Comparison of ENCODE assay signal across 18 cellular contexts in genomic region chr12:6618483-6618882, GRCh38. TPM values are rescaled to one million over a fixed set of nuclear protein-coding genes. Genes with fewer than 3 reads are reported as not detected.
A peak's percentile ranks its signal among the peaks of the same experiment; 100 is the strongest.
DNase-seq lines count a peak whose midpoint lies in the region; ATAC-seq, FAIRE-seq and TF ChIP-seq lines count a peak whose summit lies in the region.
"Had no signal": no experiment of that assay in that cellular context is flagged by ENCODE, and none has a peak within 500 bp of the region (broad histone marks: within the 10 kb centered on the region; RNA-seq: fewer than 3 reads in every experiment).

No MANE protein-coding gene starts in this region.

- DNase-seq in natural killer cell (no peak), OCI-M1 (lab: John Stamatoyannopoulos, UW) (peak; percentile 51), endothelial cell of umbilical vein (ENCODE audit: low read depth, low spot score) (no peak), globus pallidus (ENCODE audit: low spot score) (no peak), hypothalamus (lab: John Stamatoyannopoulos, UW) (no peak), SHP77 treated with DMSO at 0.1 percent for 48 hours (lab: John Stamatoyannopoulos, UW) (no peak)
- no peak for DNase-seq in natural killer cell treated with Interleukin-12 subunit alpha and Interleukin-12 subunit beta and Interleukin-15 and Interleukin-18, amount 100 ng/mL, for 72 hours (ENCODE audit: low spot score)
- no peak for DNase-seq in activated CD4-positive, alpha-beta T cell treated with anti-CD3 and anti-CD28 coated beads for 1 hour
- DNase-seq: activated CD4-positive, alpha-beta T cell treated with anti-CD3 and anti-CD28 coated beads, Interleukin-2, amount 10 ng/mL, durations not matched to agents 24 days and 14 days; H7; left cardiac atrium; ovary; Right ventricle myocardium superior; stimulated activated CD4-positive, alpha-beta T cell treated with anti-CD3 and anti-CD28 coated beads, Interleukin-12 subunit alpha, Interleukin-12 subunit beta, amount 100 ng/mL, for 4 hours; upper lobe of right lung had no signal

- peak overlapping the region; percentile 27 to 45 for H3K27ac Mint-ChIP-seq in natural killer cell
- peak overlapping the region in 1 of 2 donors; percentile 7 for H3K27ac Mint-ChIP-seq in natural killer cell treated with Interleukin-12 subunit alpha and Interleukin-12 subunit beta and Interleukin-15 and Interleukin-18, amount 100 ng/mL, for 72 hours
- H3K27ac Mint-ChIP-seq: activated CD4-positive, alpha-beta T cell treated with anti-CD3 and anti-CD28 coated beads, Interleukin-2, amount 10 ng/mL, durations not matched to agents 24 days and 14 days had no signal

- H3K36me3 Mint-ChIP-seq in natural killer cell: peaks cover 7% of the 10 kb centered on the region
- H3K36me3 Mint-ChIP-seq in natural killer cell treated with Interleukin-12 subunit alpha and Interleukin-12 subunit beta and Interleukin-15 and Interleukin-18, amount 100 ng/mL, for 72 hours: no peaks in the 10 kb centered on the region

- H3K79me2 ChIP-seq in endothelial cell of umbilical vein (ENCODE audit: control insufficient read depth, insufficient read depth, low read length): no peaks in the 10 kb centered on the region

- no peak for FAIRE-seq in endothelial cell of umbilical vein (lab: Jason Lieb, UNC)

- POLR2A ChIA-PET in endothelial cell of umbilical vein (lab: Charles Lee): no interaction called here

- intact Hi-C loops in natural killer cell (cut with micrococcal nuclease) (no loop called here), endothelial cell of umbilical vein (cut with micrococcal nuclease) (loop anchor here (1.0 to 10.0 kb wide), 2 partner anchors 29 to 1016 kb away; partner anchors contain the start of gene ACRBP)

- no TSS peak for BruUV-seq in endothelial cell of umbilical vein (replicated peaks; lab: Mats Ljungman, UMichigan)

- H3K9me1 ChIP-seq in endothelial cell of umbilical vein (replicated peaks; ENCODE audit: control insufficient read depth, extremely low read depth, insufficient read depth, low read length): no peaks in the 10 kb centered on the region

- no peaks in the 10 kb centered on the region for H3K27me3 Mint-ChIP-seq in natural killer cell (ENCODE audit: low read depth in 2 of 2)
- H3K27me3 Mint-ChIP-seq in natural killer cell treated with Interleukin-12 subunit alpha and Interleukin-12 subunit beta and Interleukin-15 and Interleukin-18, amount 100 ng/mL, for 72 hours: no peaks in the 10 kb centered on the region
- H3K27me3 Mint-ChIP-seq: activated CD4-positive, alpha-beta T cell treated with anti-CD3 and anti-CD28 coated beads, Interleukin-2, amount 10 ng/mL, durations not matched to agents 24 days and 14 days had no signal

- H3K27me3 ChIP-seq in endothelial cell of umbilical vein (ENCODE audit: control insufficient read depth in 2 of 2, insufficient read depth in 2 of 2, low read length in 2 of 2): no peaks in the 10 kb centered on the region
- H3K27me3 ChIP-seq: brain microvascular endothelial cell, ovary, upper lobe of right lung had no signal

- H3K36me3 ChIP-seq in endothelial cell of umbilical vein (ENCODE audit: control insufficient read depth in 2 of 2, extremely low read depth in 1 of 2, insufficient read depth in 2 of 2, low read length in 2 of 2): no peaks in the 10 kb centered on the region
- H3K36me3 ChIP-seq: brain microvascular endothelial cell, ovary, upper lobe of right lung had no signal

- no peaks in the 10 kb centered on the region for H3K9me3 Mint-ChIP-seq in natural killer cell
- H3K9me3 Mint-ChIP-seq in natural killer cell treated with Interleukin-12 subunit alpha and Interleukin-12 subunit beta and Interleukin-15 and Interleukin-18, amount 100 ng/mL, for 72 hours: no peaks in the 10 kb centered on the region
- H3K9me3 Mint-ChIP-seq: activated CD4-positive, alpha-beta T cell treated with anti-CD3 and anti-CD28 coated beads, Interleukin-2, amount 10 ng/mL, durations not matched to agents 24 days and 14 days had no signal

- peaks cover 16 to 42% of the 10 kb centered on the region in 2 donors for H3K4me1 Mint-ChIP-seq in natural killer cell
- H3K4me1 Mint-ChIP-seq in natural killer cell treated with Interleukin-12 subunit alpha and Interleukin-12 subunit beta and Interleukin-15 and Interleukin-18, amount 100 ng/mL, for 72 hours (ENCODE audit: low read depth in 2 of 2): peaks cover 16 to 23% of the 10 kb centered on the region in 2 donors

- H3K27ac ChIP-seq in endothelial cell of umbilical vein (ENCODE audit: insufficient read depth, low read depth, low read length): no peak overlapping the region
- H3K27ac ChIP-seq: brain microvascular endothelial cell, C4-2B, ovary, upper lobe of right lung had no signal

- no peaks in the 10 kb centered on the region for H3K9me3 ChIP-seq in endothelial cell of umbilical vein (replicated peaks; ENCODE audit: control insufficient read depth, insufficient read depth, low read length)
- H3K9me3 ChIP-seq: ovary, upper lobe of right lung had no signal

- no peak for TF ChIP-seq CTCF in natural killer cell (IDR thresholded peaks at IDR 0.05)
- TF ChIP-seq CTCF in endothelial cell of umbilical vein (IDR thresholded peaks at IDR 0.05; ENCODE audit: extremely low read depth in 1 of 2, insufficient read depth in 1 of 2, low read depth in 1 of 2, low read length in 2 of 2): no peak

- no peaks in the 10 kb centered on the region for H3K4me1 ChIP-seq in endothelial cell of umbilical vein (ENCODE audit: control insufficient read depth, extremely low read depth, insufficient read depth, low read length)

- no peak overlapping the region for H3K4me3 ChIP-seq in endothelial cell of umbilical vein (replicated peaks in 1 of 3; ENCODE audit: insufficient read depth in 1 of 3, low read depth in 1 of 3, low read length in 3 of 3)
- H3K4me3 ChIP-seq: ovary, upper lobe of right lung had no signal

- H3K4me2 ChIP-seq in endothelial cell of umbilical vein (ENCODE audit: insufficient read depth, low read length): no peak overlapping the region

- no peak overlapping the region for H3K4me3 Mint-ChIP-seq in natural killer cell
- H3K4me3 Mint-ChIP-seq in natural killer cell treated with Interleukin-12 subunit alpha and Interleukin-12 subunit beta and Interleukin-15 and Interleukin-18, amount 100 ng/mL, for 72 hours: no peak overlapping the region
- H3K4me3 Mint-ChIP-seq: activated CD4-positive, alpha-beta T cell treated with anti-CD3 and anti-CD28 coated beads, Interleukin-2, amount 10 ng/mL, durations not matched to agents 24 days and 14 days had no signal

- H2AFZ ChIP-seq in endothelial cell of umbilical vein (ENCODE audit: low read depth, low read length): no peak overlapping the region

- CTCF ChIA-PET in endothelial cell of umbilical vein (lab: Charles Lee): interaction anchor here (0.6 to 4.8 kb wide), 11 partner anchors 9 to 206 kb away, joined by 3 to 63 read pairs (median 5); partner anchors contain the start of gene ZNF384

- dilution Hi-C loops in endothelial cell of umbilical vein (cut with MboI; ENCODE audit: extremely low pct_ligation_motif_present, low sequenced_read_pairs): no loop called here

- no peak for TF ChIP-seq POLR2A in endothelial cell of umbilical vein (IDR thresholded peaks at IDR 0.05; ENCODE audit: low read depth, low read length)

- no peaks in the 10 kb centered on the region for H4K20me1 ChIP-seq in endothelial cell of umbilical vein (replicated peaks; ENCODE audit: control insufficient read depth, extremely low read depth, insufficient read depth, low read length)

- no peak for ATAC-seq in natural killer cell
- ATAC-seq in natural killer cell treated with Interleukin-12 subunit alpha and Interleukin-12 subunit beta and Interleukin-15 and Interleukin-18, amount 100 ng/mL, for 72 hours: no peak

- H3K9ac ChIP-seq in endothelial cell of umbilical vein (replicated peaks; ENCODE audit: extremely low read depth, insufficient read depth, low read length): no peak overlapping the region

RNA-seq across cellular contexts. Expression of gene CHD4, which starts 11.3 kb away (rescaled TPM):
- 100 to 1,000 TPM; 568 to 795 (median 658) TPM for total RNA-seq in natural killer cell
- total RNA-seq in natural killer cell treated with Interleukin-12 subunit alpha and Interleukin-12 subunit beta and Interleukin-15 and Interleukin-18, amount 100 ng/mL, for 72 hours: 100 to 1,000 TPM; 239 to 352 TPM
- total RNA-seq in endothelial cell of umbilical vein: 192 and 216 TPM in 2 replicates
- 119 and 127 TPM in 2 replicates for polyA plus RNA-seq in endothelial cell of umbilical vein
- 130 and 131 TPM in 2 replicates for polyA plus RNA-seq in endothelial cell of umbilical vein (2011; cell fraction: cytosol; rRNA removed)
- 178 and 198 TPM in 2 replicates for polyA plus RNA-seq in endothelial cell of umbilical vein (2011; cell fraction: nucleus; rRNA removed)
- polyA plus RNA-seq in endothelial cell of umbilical vein (2012): 108 and 117 TPM in 2 replicates
- 187 and 211 TPM in 2 replicates for polyA minus RNA-seq in endothelial cell of umbilical vein
- polyA minus RNA-seq in endothelial cell of umbilical vein (2011; cell fraction: cytosol; rRNA and poly(A)+ RNA removed): 97.7 TPM
- 83.7 and 90.8 TPM in 2 replicates for polyA minus RNA-seq in endothelial cell of umbilical vein (2011; cell fraction: nucleus; rRNA and poly(A)+ RNA removed)

RNA-seq across cellular contexts. Expression of gene LPAR5, which starts 17.3 kb away (rescaled TPM):
- total RNA-seq in natural killer cell: 10 to 100 TPM in 2 of 3 donors, 1 to 10 TPM in 1; 10.0 to 27.8 (median 17.3) TPM
- 10 to 100 TPM in 1 of 2 donors, 1 to 10 TPM in 1; 5.6 to 10.6 TPM for total RNA-seq in natural killer cell treated with Interleukin-12 subunit alpha and Interleukin-12 subunit beta and Interleukin-15 and Interleukin-18, amount 100 ng/mL, for 72 hours
- not detected in 2 replicates for total RNA-seq in endothelial cell of umbilical vein
- 0.23 and 0.41 TPM in 2 replicates for polyA plus RNA-seq in endothelial cell of umbilical vein
- 0.07 and 0.10 TPM in 2 replicates for polyA plus RNA-seq in endothelial cell of umbilical vein (2011; cell fraction: cytosol; rRNA removed)
- polyA plus RNA-seq in endothelial cell of umbilical vein (2011; cell fraction: nucleus; rRNA removed): 0.08 TPM in 1 of 2 replicates, not detected in the other
- 0.07 TPM in 1 of 2 replicates, not detected in the other for polyA plus RNA-seq in endothelial cell of umbilical vein (2012)
- polyA minus RNA-seq in endothelial cell of umbilical vein: 0.42 and 0.75 TPM in 2 replicates
- 1.7 TPM for polyA minus RNA-seq in endothelial cell of umbilical vein (2011; cell fraction: cytosol; rRNA and poly(A)+ RNA removed)
- polyA minus RNA-seq in endothelial cell of umbilical vein (2011; cell fraction: nucleus; rRNA and poly(A)+ RNA removed): not detected in 2 replicates
- total RNA-seq: fibroblast of lung, H7 had no signal

RNA-seq across cellular contexts. Expression of gene ACRBP, which starts 28.7 kb away (rescaled TPM):
- total RNA-seq in natural killer cell (10 to 100 TPM in 1 of 3 donors, 1 to 10 TPM in 2; 2.1 to 12.2 (median 4.7) TPM), endothelial cell of umbilical vein (0.97 and 1.3 TPM in 2 replicates)
- 1 to 10 TPM in 1 of 2 donors, under 1 TPM in 1; 0.98 to 2.1 TPM for total RNA-seq in natural killer cell treated with Interleukin-12 subunit alpha and Interleukin-12 subunit beta and Interleukin-15 and Interleukin-18, amount 100 ng/mL, for 72 hours
- polyA plus RNA-seq in endothelial cell of umbilical vein: 5.5 and 5.7 TPM in 2 replicates
- polyA plus RNA-seq in endothelial cell of umbilical vein (2011; cell fraction: cytosol; rRNA removed): 2.0 and 3.4 TPM in 2 replicates
- 2.5 and 3.2 TPM in 2 replicates for polyA plus RNA-seq in endothelial cell of umbilical vein (2011; cell fraction: nucleus; rRNA removed)
- polyA plus RNA-seq in endothelial cell of umbilical vein (2012): 0.32 and 0.82 TPM in 2 replicates
- 4.5 and 5.2 TPM in 2 replicates for polyA minus RNA-seq in endothelial cell of umbilical vein
- polyA minus RNA-seq in endothelial cell of umbilical vein (2011; cell fraction: cytosol; rRNA and poly(A)+ RNA removed): not detected
- 1.6 and 1.8 TPM in 2 replicates for polyA minus RNA-seq in endothelial cell of umbilical vein (2011; cell fraction: nucleus; rRNA and poly(A)+ RNA removed)

RNA-seq across cellular contexts. Expression of gene ING4, which starts 44.4 kb away (rescaled TPM):
- total RNA-seq in natural killer cell: 10 to 100 TPM; 29.9 to 40.9 (median 30.2) TPM
- 10 to 100 TPM; 13.0 to 16.7 TPM for total RNA-seq in natural killer cell treated with Interleukin-12 subunit alpha and Interleukin-12 subunit beta and Interleukin-15 and Interleukin-18, amount 100 ng/mL, for 72 hours
- 26.3 and 34.7 TPM in 2 replicates for total RNA-seq in endothelial cell of umbilical vein
- polyA plus RNA-seq in endothelial cell of umbilical vein: 49.6 and 52.0 TPM in 2 replicates
- 60.5 and 62.5 TPM in 2 replicates for polyA plus RNA-seq in endothelial cell of umbilical vein (2011; cell fraction: cytosol; rRNA removed)
- polyA plus RNA-seq in endothelial cell of umbilical vein (2011; cell fraction: nucleus; rRNA removed): 144 and 179 TPM in 2 replicates
- polyA plus RNA-seq in endothelial cell of umbilical vein (2012): 31.1 and 38.8 TPM in 2 replicates
- 24.0 and 24.5 TPM in 2 replicates for polyA minus RNA-seq in endothelial cell of umbilical vein
- polyA minus RNA-seq in endothelial cell of umbilical vein (2011; cell fraction: cytosol; rRNA and poly(A)+ RNA removed): 5.7 TPM
- polyA minus RNA-seq in endothelial cell of umbilical vein (2011; cell fraction: nucleus; rRNA and poly(A)+ RNA removed): 17.5 and 26.9 TPM in 2 replicates

RNA-seq across cellular contexts. Expression of gene NOP2, which starts 50.4 kb away (rescaled TPM):
- total RNA-seq in natural killer cell (100 to 1,000 TPM in 1 of 3 donors, 10 to 100 TPM in 2; 85.2 to 105 (median 89.1) TPM), endothelial cell of umbilical vein (58.5 and 63.6 TPM in 2 replicates)
- total RNA-seq in natural killer cell treated with Interleukin-12 subunit alpha and Interleukin-12 subunit beta and Interleukin-15 and Interleukin-18, amount 100 ng/mL, for 72 hours: 100 to 1,000 TPM; 103 to 201 TPM
- polyA plus RNA-seq in endothelial cell of umbilical vein: 17.8 and 26.3 TPM in 2 replicates
- polyA plus RNA-seq in endothelial cell of umbilical vein (2011; cell fraction: cytosol; rRNA removed): 28.3 and 30.1 TPM in 2 replicates
- 160 and 198 TPM in 2 replicates for polyA plus RNA-seq in endothelial cell of umbilical vein (2011; cell fraction: nucleus; rRNA removed)
- polyA plus RNA-seq in endothelial cell of umbilical vein (2012): 44.4 and 58.0 TPM in 2 replicates
- 29.2 and 29.4 TPM in 2 replicates for polyA minus RNA-seq in endothelial cell of umbilical vein
- polyA minus RNA-seq in endothelial cell of umbilical vein (2011; cell fraction: cytosol; rRNA and poly(A)+ RNA removed): 26.3 TPM
- 33.6 and 35.6 TPM in 2 replicates for polyA minus RNA-seq in endothelial cell of umbilical vein (2011; cell fraction: nucleus; rRNA and poly(A)+ RNA removed)
